In genomic region chr15:45641374-45641778, GRCh38 we compare ENCODE assay signal across 9 cellular contexts. TPM values are rescaled to one million over a fixed set of nuclear protein-coding genes. Genes with fewer than 3 reads are reported as not detected.
DNase-seq lines count a peak whose midpoint lies in the region; ATAC-seq, FAIRE-seq and TF ChIP-seq lines count a peak whose summit lies in the region.
"Had no signal": no experiment of that assay in that cellular context is flagged by ENCODE, and none has a peak within 500 bp of the region (broad histone marks: within the 10 kb centered on the region; RNA-seq: fewer than 3 reads in every experiment).

No MANE protein-coding gene starts in this region.

- TF ChIP-seq POLR2A in body of pancreas (IDR thresholded peaks at IDR 0.05), result no peak
- no peak for TF ChIP-seq POLR2A in HepG2 (IDR thresholded peaks at IDR 0.05; ENCODE audit: insufficient read depth in 1 of 2, low read depth in 2 of 2, low read length in 2 of 2)

- peaks cover 78% of the 10 kb centered on the region for H3K4me1 ChIP-seq in body of pancreas
- peaks cover 75% of the 10 kb centered on the region for H3K4me1 ChIP-seq in HepG2 (ENCODE audit: insufficient read depth, low read length)

- TF ChIP-seq EP300 in HepG2 (IDR thresholded peaks at IDR 0.05; ENCODE audit: low read depth in 2 of 2, low read length in 2 of 2) (peak; percentile 43 to 82; a peak in 2 of 4 replicates), HepG2 (CRISPR knock-in tag; IDR thresholded peaks at IDR 0.05; ENCODE audit: borderline replicate concordance) (peak; percentile 58; the same call in 1 of the 2 replicates)

- H3K27ac ChIP-seq in body of pancreas, result peak overlapping the region; percentile 55 to 81 (median 80)
- peak overlapping the region; percentile 69 for H3K27ac ChIP-seq in HepG2 (ENCODE audit: extremely low read length, insufficient read depth, low read length)

- H3K79me2 ChIP-seq in HepG2 (ENCODE audit: insufficient read depth, low read length), result no peaks in the 10 kb centered on the region

- H3K27me3 ChIP-seq in body of pancreas, result no peaks in the 10 kb centered on the region
- no peaks in the 10 kb centered on the region for H3K27me3 ChIP-seq in HepG2 (ENCODE audit: control insufficient read depth in 1 of 2, insufficient read depth in 2 of 2, low read length in 2 of 2)

- H3K36me3 ChIP-seq in body of pancreas (replicated peaks in 1 of 2; ENCODE audit: insufficient read depth in 1 of 2, low read depth in 2 of 2) (no peaks in the 10 kb centered on the region), HepG2 (replicated peaks in 1 of 2; ENCODE audit: control insufficient read depth in 1 of 2, insufficient read depth in 2 of 2, low read length in 2 of 2) (no peaks in the 10 kb centered on the region)

- no peaks in the 10 kb centered on the region for H4K20me1 ChIP-seq in HepG2 (ENCODE audit: insufficient read depth, low read length)

- POLR2A ChIA-PET in HepG2 (lab: Yijun Ruan, JAX), result interaction anchor here (0.8 to 1.1 kb wide), 3 partner anchors 9 to 54 kb away, joined by 3 to 13 read pairs (median 4); partner anchors contain the start of gene BLOC1S6

- H3K4me3 ChIP-seq in body of pancreas (no peak overlapping the region), HepG2 (replicated peaks in 1 of 3; ENCODE audit: insufficient read depth in 1 of 3, low read depth in 2 of 3, low read length in 3 of 3) (peak overlapping the region; percentile 9 to 42 (median 31); a peak in 3 of 6 replicates)

- peak in 4 of 7 experiments; percentile 32 to 49 (median 34) for TF ChIP-seq CTCF in body of pancreas (IDR thresholded peaks at IDR 0.05)
- no peak for TF ChIP-seq CTCF in HepG2 (CRISPR knock-in tag; IDR thresholded peaks at IDR 0.05)

- H3K9ac ChIP-seq in HepG2 (ENCODE audit: insufficient read depth, low read depth, low read length), result peak overlapping the region; percentile 37; the same call in 1 of the 2 replicates

- no peak for DNase-seq in Right ventricle myocardium inferior (ENCODE audit: missing footprints)
- DNase-seq in cardiac septum (ENCODE audit: low spot score), result no peak
- DNase-seq in body of pancreas, result peak; percentile 46 to 81 (median 68)
- peak; percentile 95 for DNase-seq in HepG2 (ENCODE audit: low spot score)
- no peak for DNase-seq in activated gamma-delta T cell treated with Interleukin-2 at 50 U/mL for 16 hours
- DNase-seq in stimulated activated CD4-positive, alpha-beta T cell treated with anti-CD3 and anti-CD28 coated beads, Interleukin-12 subunit alpha, Interleukin-12 subunit beta, amount 100 ng/mL, for 4 hours, result no peak
- DNase-seq: nephron progenitor cell had no signal

- CTCF ChIA-PET in HepG2 (lab: Yijun Ruan, JAX; ENCODE audit: low intra/inter-chr PET ratio, low total read pairs), result interaction anchor here (1.1 kb wide), 1 partner anchor 27 kb away, joined by 4 read pairs; no protein-coding TSS in a partner anchor

- no peak overlapping the region for H2AFZ ChIP-seq in HepG2 (ENCODE audit: low read length)

- FAIRE-seq in HepG2 (lab: Jason Lieb, UNC), result peak; percentile 93

- peak overlapping the region; percentile 76 for H3K4me2 ChIP-seq in HepG2 (ENCODE audit: low read depth, low read length)

- 0 out of 2 replicates have a peak, but pooled peaks have one; percentile 11 for TF ChIP-seq RAD21 in HepG2 (CRISPR knock-in tag; IDR thresholded peaks at IDR 0.05)

- WGBS in body of pancreas, 2 donors, result 3 to 8% methylated on average over 1 of the region's 1 CpG
- 0% methylated on average over 1 of the region's 1 CpG for WGBS in HepG2 (ENCODE audit: low lambda C conversion rate)

- no TSS peak for BruUV-seq in HepG2 (replicated peaks; lab: Mats Ljungman, UMichigan)

- in situ Hi-C loops in HepG2 (cut with HindIII; ENCODE audit: extremely low pct_ligation_motif_present, low pct_unique_long_range_greater_than_20kb), result no loop called here

- ATAC-seq in Right ventricle myocardium inferior, result peak; percentile 40
- peak; percentile 82 for ATAC-seq in body of pancreas
- peak; percentile 98 for ATAC-seq in HepG2
- ATAC-seq in GM21529 (IDR thresholded peaks at IDR 0.05; ENCODE audit: unreplicated experiment), result no peak
- ATAC-seq in GM19023 (IDR thresholded peaks at IDR 0.05; ENCODE audit: unreplicated experiment), result no peak

- H3K9me3 ChIP-seq in body of pancreas, result no peaks in the 10 kb centered on the region
- H3K9me3 ChIP-seq in HepG2 (ENCODE audit: low read length), result no peaks in the 10 kb centered on the region

- intact Hi-C loops in Right ventricle myocardium inferior (cut with DNase I), result no loop called here
- intact Hi-C loops in cardiac septum (cut with DNase I), result no loop called here
- intact Hi-C loops in body of pancreas (cut with DNase I), result no loop called here
- intact Hi-C loops in HepG2 (cut with micrococcal nuclease; ENCODE audit: unreplicated experiment), result loop anchor here (1.0 kb wide), 1 partner anchor 8 kb away; no protein-coding TSS in a partner anchor

TF ChIP-seq in HepG2, 621 proteins besides CTCF, POLR2A, EP300 and RAD21 (continues in another document):
- TF ChIP-seq ZSCAN21 (CRISPR knock-in tag; IDR thresholded peaks at IDR 0.05; ENCODE audit: borderline replicate concordance), result no peak
- peak; percentile 11 for TF ChIP-seq TBL1XR1 (IDR thresholded peaks at IDR 0.05; ENCODE audit: borderline replicate concordance, low read length, partially characterized antibody)
- peak; percentile 56; the same call in 1 of the 2 replicates for TF ChIP-seq ZKSCAN8 (CRISPR knock-in tag; IDR thresholded peaks at IDR 0.05; ENCODE audit: borderline replicate concordance)
- no peak for TF ChIP-seq SP2 (CRISPR knock-in tag; IDR thresholded peaks at IDR 0.05)
- no peak for TF ChIP-seq ATRX (CRISPR knock-in tag; IDR thresholded peaks at IDR 0.05; ENCODE audit: borderline replicate concordance)
- peak; percentile 63; the same call in 1 of the 2 replicates for TF ChIP-seq TBX2 (CRISPR knock-in tag; IDR thresholded peaks at IDR 0.05; ENCODE audit: borderline replicate concordance)

RNA-seq across cellular contexts. Expression of gene SQOR, which starts 6.5 kb away (rescaled TPM):
- total RNA-seq in Right ventricle myocardium inferior, result 21.5 TPM
- total RNA-seq in cardiac septum, result 12.3 TPM
- 10 to 100 TPM; 15.8 to 41.8 TPM for total RNA-seq in body of pancreas
- total RNA-seq in HepG2 (2016; rRNA removed; fragmentation: Illumina TruSeq; extraction: Trizol), result 19.4 and 25.9 TPM in 2 replicates
- 14.8 and 16.6 TPM in 2 replicates for total RNA-seq in HepG2 (2016; cell fraction: cytosol; rRNA removed; fragmentation: Illumina TruSeq; extraction: Trizol; ENCODE audit: low read depth)
- 19.9 and 25.8 TPM in 2 replicates for total RNA-seq in HepG2 (2016; cell fraction: insoluble cytoplasmic fraction; rRNA removed; fragmentation: Illumina TruSeq; extraction: Trizol)
- total RNA-seq in HepG2 (2016; cell fraction: membrane; rRNA removed; fragmentation: Illumina TruSeq; extraction: Trizol), result 20.2 and 21.7 TPM in 2 replicates
- total RNA-seq in HepG2 (2016; cell fraction: nucleus; rRNA removed; fragmentation: Illumina TruSeq; extraction: Trizol), result 7.5 and 8.5 TPM in 2 replicates
- polyA plus RNA-seq in HepG2 (2011; rRNA removed), result 17.5 and 19.3 TPM in 2 replicates
- polyA plus RNA-seq in HepG2 (2011; cell fraction: cytosol; rRNA removed), result 15.4 and 18.8 TPM in 2 replicates
- polyA plus RNA-seq in HepG2 (2011; cell fraction: nucleus; rRNA removed), result 7.0 and 7.3 TPM in 2 replicates
- polyA plus RNA-seq in HepG2 (2012), result 7.7 and 8.6 TPM in 2 replicates
- polyA plus RNA-seq in HepG2 (2016; cell fraction: cytosol; fragmentation: Illumina TruSeq; extraction: Trizol; ENCODE audit: low read depth), result 13.3 and 13.9 TPM in 2 replicates
- polyA plus RNA-seq in HepG2 (2016; cell fraction: insoluble cytoplasmic fraction; fragmentation: Illumina TruSeq; extraction: Trizol; ENCODE audit: low read depth), result 20.1 and 20.6 TPM in 2 replicates
- 15.0 and 15.1 TPM in 2 replicates for polyA plus RNA-seq in HepG2 (2016; cell fraction: membrane; fragmentation: Illumina TruSeq; extraction: Trizol; ENCODE audit: low read depth)
- 7.2 and 10.5 TPM in 2 replicates for polyA plus RNA-seq in HepG2 (2016; cell fraction: nucleus; fragmentation: Illumina TruSeq; extraction: Trizol; ENCODE audit: insufficient read depth, low read depth)
- 17.0 and 23.7 TPM in 2 replicates for polyA minus RNA-seq in HepG2 (2011; rRNA and poly(A)+ RNA removed; ENCODE audit: low replicate concordance)
- polyA minus RNA-seq in HepG2 (2011; cell fraction: cytosol; rRNA and poly(A)+ RNA removed), result 8.4 and 13.7 TPM in 2 replicates
- polyA minus RNA-seq in HepG2 (2011; cell fraction: nucleus; rRNA and poly(A)+ RNA removed), result 8.0 and 12.3 TPM in 2 replicates

RNA-seq across cellular contexts. Expression of gene BLOC1S6, which starts 54.2 kb away (rescaled TPM):
- total RNA-seq in Right ventricle myocardium inferior, result 25.0 TPM
- 29.1 TPM for total RNA-seq in cardiac septum
- total RNA-seq in body of pancreas, result 10 to 100 TPM; 18.5 to 34.0 TPM
- 44.3 and 67.5 TPM in 2 replicates for total RNA-seq in HepG2 (2016; rRNA removed; fragmentation: Illumina TruSeq; extraction: Trizol)
- total RNA-seq in HepG2 (2016; cell fraction: cytosol; rRNA removed; fragmentation: Illumina TruSeq; extraction: Trizol; ENCODE audit: low read depth), result 9.7 and 14.1 TPM in 2 replicates
- total RNA-seq in HepG2 (2016; cell fraction: insoluble cytoplasmic fraction; rRNA removed; fragmentation: Illumina TruSeq; extraction: Trizol), result 45.6 and 82.4 TPM in 2 replicates
- 37.2 and 39.9 TPM in 2 replicates for total RNA-seq in HepG2 (2016; cell fraction: membrane; rRNA removed; fragmentation: Illumina TruSeq; extraction: Trizol)
- total RNA-seq in HepG2 (2016; cell fraction: nucleus; rRNA removed; fragmentation: Illumina TruSeq; extraction: Trizol), result 21.7 and 23.9 TPM in 2 replicates
- 10.0 and 11.8 TPM in 2 replicates for polyA plus RNA-seq in HepG2 (2011; rRNA removed)
- 7.2 and 9.3 TPM in 2 replicates for polyA plus RNA-seq in HepG2 (2011; cell fraction: cytosol; rRNA removed)
- 5.0 and 5.5 TPM in 2 replicates for polyA plus RNA-seq in HepG2 (2011; cell fraction: nucleus; rRNA removed)
- polyA plus RNA-seq in HepG2 (2012), result 31.1 and 38.9 TPM in 2 replicates
- 4.7 and 5.4 TPM in 2 replicates for polyA plus RNA-seq in HepG2 (2016; cell fraction: cytosol; fragmentation: Illumina TruSeq; extraction: Trizol; ENCODE audit: low read depth)
- 54.5 and 55.8 TPM in 2 replicates for polyA plus RNA-seq in HepG2 (2016; cell fraction: insoluble cytoplasmic fraction; fragmentation: Illumina TruSeq; extraction: Trizol; ENCODE audit: low read depth)
- polyA plus RNA-seq in HepG2 (2016; cell fraction: membrane; fragmentation: Illumina TruSeq; extraction: Trizol; ENCODE audit: low read depth), result 16.2 and 20.1 TPM in 2 replicates
- polyA plus RNA-seq in HepG2 (2016; cell fraction: nucleus; fragmentation: Illumina TruSeq; extraction: Trizol; ENCODE audit: insufficient read depth, low read depth), result 27.7 and 30.6 TPM in 2 replicates
- 11.2 and 14.4 TPM in 2 replicates for polyA minus RNA-seq in HepG2 (2011; rRNA and poly(A)+ RNA removed; ENCODE audit: low replicate concordance)
- polyA minus RNA-seq in HepG2 (2011; cell fraction: cytosol; rRNA and poly(A)+ RNA removed), result 15.0 and 20.2 TPM in 2 replicates
- polyA minus RNA-seq in HepG2 (2011; cell fraction: nucleus; rRNA and poly(A)+ RNA removed), result 11.6 and 13.8 TPM in 2 replicates

Comparison
In these comparisons a context has a peak if more than half of its experiments do, and no peak if none do; other contexts are left out.
1. ATAC-seq: peak in Right ventricle myocardium inferior (single experiment), body of pancreas (single experiment) and HepG2 (single experiment); none in GM21529 (single experiment) and GM19023 (single experiment).
2. DNase-seq: peak in body of pancreas (4 of 4) and HepG2 (single experiment); none in Right ventricle myocardium inferior (single experiment), cardiac septum (single experiment), activated gamma-delta T cell treated with Interleukin-2 at 50 U/mL for 16 hours (single experiment) and stimulated activated CD4-positive, alpha-beta T cell treated with anti-CD3 and anti-CD28 coated beads, Interleukin-12 subunit alpha, Interleukin-12 subunit beta, amount 100 ng/mL, for 4 hours (single experiment).
3. H3K4me3 ChIP-seq: peak in HepG2 (3 of 3); none in body of pancreas (0 of 2).